ENCODE assay signal across 13 cellular contexts in the genomic region with DNA sequence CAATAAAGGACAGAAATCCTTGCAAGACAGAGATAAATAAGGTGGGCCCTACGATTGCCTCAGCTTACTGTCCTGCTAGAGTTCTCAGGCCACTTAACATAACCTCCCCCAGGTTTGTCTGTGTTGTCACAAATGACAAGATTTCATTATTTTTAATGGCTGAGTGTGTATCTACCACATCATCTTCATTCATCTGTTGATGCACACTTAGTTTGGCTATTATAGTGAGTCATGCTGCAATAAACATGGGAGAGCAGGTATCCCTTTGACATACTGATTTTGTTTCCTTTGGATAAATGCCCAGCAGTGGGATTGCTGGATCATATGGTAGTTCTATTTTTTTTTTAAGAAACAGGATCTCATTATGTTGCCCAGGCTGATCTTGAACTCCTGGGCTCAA.
DNase-seq lines count a peak whose midpoint lies in the region; ATAC-seq lines count a peak whose summit lies in the region.
"Had no signal": no experiment of that assay in that cellular context is flagged by ENCODE, and none has a peak within 500 bp of the region (broad histone marks: within the 10 kb centered on the region; RNA-seq: fewer than 3 reads in every experiment).

No MANE protein-coding gene starts in this region.

- H3K9me2 ChIP-seq in Karpas-422 (replicated peaks; ENCODE audit: insufficient read depth, low read length) = no peaks in the 10 kb centered on the region

- H3K27ac ChIP-seq in Karpas-422 (ENCODE audit: low read length) = no peak overlapping the region
- H3K27ac ChIP-seq: ascending aorta, WERI-Rb-1 had no signal

- no peak for ATAC-seq in GM18502 (IDR thresholded peaks at IDR 0.05; ENCODE audit: poor library complexity, unreplicated experiment)
- ATAC-seq in GM18870 (IDR thresholded peaks at IDR 0.05; ENCODE audit: unreplicated experiment) = no peak
- ATAC-seq in GM19455 (IDR thresholded peaks at IDR 0.05; ENCODE audit: unreplicated experiment) = no peak

- H3K9ac ChIP-seq in Karpas-422 (ENCODE audit: low read length) = no peak overlapping the region

- peaks cover 10% of the 10 kb centered on the region for H3K9me3 ChIP-seq in Karpas-422 (ENCODE audit: low read length)
- H3K9me3 ChIP-seq: ascending aorta had no signal

- H2AFZ ChIP-seq in Karpas-422 (ENCODE audit: low read length) = no peak overlapping the region

- peak; percentile 84 for DNase-seq in Daoy (ENCODE audit: low read depth)
- DNase-seq in NCI-H1694 treated with DMSO at 0.1 percent for 48 hours (lab: John Stamatoyannopoulos, UW) = peak; percentile 20
- peak; percentile 76 for DNase-seq in astrocyte of the hippocampus (ENCODE audit: low read depth, low spot score)
- DNase-seq in kidney glomerular epithelial cell (lab: John Stamatoyannopoulos, UW) = peak; percentile 87
- no peak for DNase-seq in Karpas-422
- DNase-seq: CD8-positive, alpha-beta memory T cell; kidney; NCI-H1417 treated with DMSO at 0.1 percent for 48 hours; WERI-Rb-1 had no signal

- no peaks in the 10 kb centered on the region for H3K36me3 ChIP-seq in Karpas-422 (ENCODE audit: insufficient read depth, low read length)
- H3K36me3 ChIP-seq: ascending aorta, WERI-Rb-1 had no signal

- no peak overlapping the region for H3K4me3 ChIP-seq in Karpas-422 (ENCODE audit: low read length)
- H3K4me3 ChIP-seq: ascending aorta had no signal

- no peaks in the 10 kb centered on the region for H3K4me1 ChIP-seq in Karpas-422 (ENCODE audit: low read length)
- H3K4me1 ChIP-seq: ascending aorta had no signal

- no peak overlapping the region for H3K4me2 ChIP-seq in Karpas-422 (ENCODE audit: low read depth, low read length, poor library complexity, severe bottlenecking)

- no peaks in the 10 kb centered on the region for H3K27me3 ChIP-seq in Karpas-422 (ENCODE audit: low read length)
- H3K27me3 ChIP-seq: ascending aorta had no signal

- H3K79me2 ChIP-seq in Karpas-422 (ENCODE audit: low read length) = no peaks in the 10 kb centered on the region

- H4K20me1 ChIP-seq in Karpas-422 (ENCODE audit: insufficient read depth, low read depth, low read length) = no peaks in the 10 kb centered on the region
